Comparison of ENCODE assay signal across 9 cellular contexts in the genomic region with DNA sequence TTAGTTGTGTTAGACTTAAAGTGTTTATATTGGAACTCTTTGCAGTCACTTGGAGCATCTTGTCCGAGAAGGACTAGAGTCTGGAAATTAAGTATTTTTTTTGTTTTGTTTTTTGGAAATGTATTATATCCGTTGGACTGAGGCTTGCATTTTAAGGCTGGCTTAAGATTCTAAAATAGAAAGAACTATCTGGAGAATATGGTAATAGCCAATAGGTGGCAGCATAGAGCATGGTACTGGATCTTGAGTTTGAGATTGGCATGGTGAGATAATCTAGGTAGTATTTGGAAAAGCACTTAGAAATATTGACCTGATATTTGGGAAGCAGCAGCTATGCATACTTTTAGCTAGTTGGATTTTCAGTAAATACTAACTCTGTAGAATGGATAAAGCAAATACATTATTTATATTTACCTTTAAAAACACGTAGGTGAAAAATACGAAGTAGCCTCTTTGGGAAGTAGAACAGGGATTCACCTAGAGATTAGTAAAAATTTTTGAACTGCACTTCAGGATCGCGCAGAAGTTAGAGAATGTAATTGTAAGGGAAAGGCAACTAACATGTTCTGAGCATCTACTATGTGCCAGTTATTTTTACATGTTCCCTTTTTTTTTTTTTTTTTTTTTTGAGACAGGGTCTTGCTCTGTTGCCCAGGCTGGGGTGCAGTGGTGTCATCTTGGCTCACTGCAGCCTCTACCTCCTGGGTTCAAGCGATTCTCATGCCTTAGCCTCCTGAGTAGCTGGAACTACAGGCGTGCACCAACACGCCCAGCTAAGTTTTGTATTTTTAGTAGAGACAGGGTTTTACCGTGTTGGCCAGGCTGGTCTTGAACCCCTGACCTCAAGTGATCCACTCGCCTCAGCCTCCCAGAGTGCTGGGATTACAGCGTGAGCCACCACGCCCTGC.
DNase-seq lines count a peak whose midpoint lies in the region; ATAC-seq and TF ChIP-seq lines count a peak whose summit lies in the region.
"Had no signal": no experiment of that assay in that cellular context is flagged by ENCODE, and none has a peak within 500 bp of the region (broad histone marks: within the 10 kb centered on the region; RNA-seq: fewer than 3 reads in every experiment).

No MANE protein-coding gene starts in this region.

- H3K36me3 ChIP-seq in adipocyte (ENCODE audit: control insufficient read depth, insufficient read depth, low read length, severe bottlenecking) (peaks cover 19% of the 10 kb centered on the region), thoracic aorta (no peaks in the 10 kb centered on the region)

- no peak overlapping the region for H3K4me3 ChIP-seq in LNCaP clone FGC (ENCODE audit: low read depth, low read length)
- H3K4me3 ChIP-seq in adipocyte (ENCODE audit: low read length), result no peak overlapping the region
- no peak overlapping the region for H3K4me3 ChIP-seq in thoracic aorta

- CTCF ChIA-PET in activated CD4-positive, alpha-beta T cell treated with anti-CD3 and anti-CD28 coated beads, Interleukin-2, amount 10 ng/mL, durations not matched to agents 7 days and 5 days (lab: Charles Lee), result interaction anchor here (0.6 to 2.0 kb wide), 3 partner anchors 58 to 307 kb away, joined by 3 to 8 read pairs (median 3); no protein-coding TSS in a partner anchor

- peaks cover 10% of the 10 kb centered on the region for H3K4me1 Mint-ChIP-seq in activated CD4-positive, alpha-beta T cell treated with anti-CD3 and anti-CD28 coated beads, Interleukin-2, amount 10 ng/mL, durations not matched to agents 7 days and 5 days

- no peaks in the 10 kb centered on the region for H3K27me3 Mint-ChIP-seq in activated CD4-positive, alpha-beta T cell treated with anti-CD3 and anti-CD28 coated beads, Interleukin-2, amount 10 ng/mL, durations not matched to agents 7 days and 5 days
- H3K27me3 Mint-ChIP-seq: activated naive CD8-positive, alpha-beta T cell had no signal

- no peak overlapping the region for H3K27ac Mint-ChIP-seq in activated CD4-positive, alpha-beta T cell treated with anti-CD3 and anti-CD28 coated beads, Interleukin-2, amount 10 ng/mL, durations not matched to agents 7 days and 5 days
- H3K27ac Mint-ChIP-seq: activated naive CD8-positive, alpha-beta T cell had no signal

- peaks cover 22% of the 10 kb centered on the region for H3K36me3 Mint-ChIP-seq in activated CD4-positive, alpha-beta T cell treated with anti-CD3 and anti-CD28 coated beads, Interleukin-2, amount 10 ng/mL, durations not matched to agents 7 days and 5 days (ENCODE audit: low read depth)

- H3K4me3 Mint-ChIP-seq in activated CD4-positive, alpha-beta T cell treated with anti-CD3 and anti-CD28 coated beads, Interleukin-2, amount 10 ng/mL, durations not matched to agents 7 days and 5 days, result no peak overlapping the region
- H3K4me3 Mint-ChIP-seq: activated naive CD8-positive, alpha-beta T cell had no signal

- POLR2A ChIA-PET in activated CD4-positive, alpha-beta T cell treated with anti-CD3 and anti-CD28 coated beads, Interleukin-2, amount 10 ng/mL, durations not matched to agents 7 days and 5 days (lab: Charles Lee), result interaction anchor here (0.7 kb wide), 1 partner anchor 161 kb away, joined by 3 read pairs; no protein-coding TSS in a partner anchor

- H3K9me3 ChIP-seq in adipocyte (ENCODE audit: control insufficient read depth, low read length), result no peaks in the 10 kb centered on the region
- no peaks in the 10 kb centered on the region for H3K9me3 ChIP-seq in thoracic aorta

- H3K27ac ChIP-seq in thoracic aorta, result peak overlapping the region in 1 of 2 donors; percentile 23

- H3K4me1 ChIP-seq in adipocyte (ENCODE audit: control insufficient read depth, insufficient read depth, low read length) (peaks cover 11% of the 10 kb centered on the region), thoracic aorta (ENCODE audit: control insufficient read depth in 1 of 2, low read depth in 2 of 2) (peaks cover 29 to 31% of the 10 kb centered on the region in 2 donors)

- H3K27me3 ChIP-seq in adipocyte (replicated peaks; ENCODE audit: control insufficient read depth, insufficient read depth, low read length), result no peaks in the 10 kb centered on the region
- H3K27me3 ChIP-seq in thoracic aorta (replicated peaks; ENCODE audit: insufficient read depth), result no peaks in the 10 kb centered on the region

- no peaks in the 10 kb centered on the region for H3K9me3 Mint-ChIP-seq in activated CD4-positive, alpha-beta T cell treated with anti-CD3 and anti-CD28 coated beads, Interleukin-2, amount 10 ng/mL, durations not matched to agents 7 days and 5 days

- TF ChIP-seq CTCF in LNCaP clone FGC (IDR thresholded peaks at IDR 0.05; ENCODE audit: control insufficient read depth, extremely low read depth, insufficient read depth), result peak; percentile 54
- TF ChIP-seq CTCF in thoracic aorta (IDR thresholded peaks at IDR 0.05), result peak; percentile 57

- no peak overlapping the region for H3K9ac ChIP-seq in adipocyte (ENCODE audit: low read length)

- no peak for ATAC-seq in thoracic aorta (ENCODE audit: insufficient number of reproducible peaks, low FRiP score, low read depth)
- ATAC-seq in GM21423 (IDR thresholded peaks at IDR 0.05; ENCODE audit: unreplicated experiment), result no peak

- DNase-seq in activated CD4-positive, alpha-beta T cell treated with anti-CD3 and anti-CD28 coated beads, Interleukin-2, amount 10 ng/mL, durations not matched to agents 7 days and 5 days, result peak; percentile 42
- no peak for DNase-seq in activated CD4-positive, alpha-beta T cell treated with anti-CD3 and anti-CD28 coated beads for 1 hour
- no peak for DNase-seq in LNCaP clone FGC (ENCODE audit: low read depth)
- DNase-seq in adipocyte (ENCODE audit: low read depth), result peak; percentile 49
- DNase-seq in iPS-NIHi7 (ENCODE audit: extremely low spot score), result peak; percentile 53
- DNase-seq in thoracic aorta (ENCODE audit: low spot score), result no peak
- no peak for DNase-seq in activated CD4-positive, alpha-beta T cell treated with anti-CD3 and anti-CD28 coated beads for 48 hours

Comparison
In these comparisons a context has a peak if more than half of its experiments do, and no peak if none do; other contexts are left out.
1. DNase-seq: peak in activated CD4-positive, alpha-beta T cell treated with anti-CD3 and anti-CD28 coated beads, Interleukin-2, amount 10 ng/mL, durations not matched to agents 7 days and 5 days (single experiment), adipocyte (single experiment) and iPS-NIHi7 (single experiment); none in activated CD4-positive, alpha-beta T cell treated with anti-CD3 and anti-CD28 coated beads for 1 hour (single experiment), LNCaP clone FGC (single experiment), thoracic aorta (single experiment) and activated CD4-positive, alpha-beta T cell treated with anti-CD3 and anti-CD28 coated beads for 48 hours (single experiment).